Comparison of ENCODE assay signal across 19 cellular contexts in genomic region chr17:49597438-49597837, GRCh38. TPM values are rescaled to one million over a fixed set of nuclear protein-coding genes. Genes with fewer than 3 reads are reported as not detected.
"Had no signal": no experiment of that assay in that cellular context is flagged by ENCODE, and none has a peak within 500 bp of the region (broad histone marks: within the 10 kb centered on the region; RNA-seq: fewer than 3 reads in every experiment).

No MANE protein-coding gene starts in this region.

- H3K4me3 Mint-ChIP-seq: activated CD4-positive, alpha-beta T cell treated with anti-CD3 and anti-CD28 coated beads, Interleukin-2, amount 10 ng/mL, durations not matched to agents 24 days and 14 days; activated CD8-positive, alpha-beta T cell treated with anti-CD3 and anti-CD28 coated beads, Interleukin-2, amount 10 ng/mL, durations not matched to agents 7 days and 5 days; activated naive CD4-positive, alpha-beta T cell treated with anti-CD3 and anti-CD28 coated beads, Interleukin-2, amount 50 U/mL, for 24 hours; central memory CD8-positive, alpha-beta T cell; endodermal cell; nephron; stimulated activated naive CD8-positive, alpha-beta T cell treated with anti-CD3 and anti-CD28 coated beads, Interleukin-15, amount 100 ng/mL, for 72 hours; T-helper 2 cell treated with Interferon-gamma antibody and Interleukin-4, amounts not matched to agents 5 μg/mL and 100 μg/mL, for 36 hours had no signal

- ATAC-seq: activated CD8-positive, alpha-beta T cell treated with anti-CD3 and anti-CD28 coated beads, Interleukin-2, amount 10 ng/mL, durations not matched to agents 7 days and 5 days; stimulated activated naive CD8-positive, alpha-beta T cell treated with anti-CD3 and anti-CD28 coated beads, Interleukin-15, amount 100 ng/mL, for 72 hours had no signal

- H3K27ac ChIP-seq: thyroid gland, vagina had no signal

- H3K27me3 ChIP-seq: thyroid gland, vagina had no signal

- H3K9me3 Mint-ChIP-seq: activated CD4-positive, alpha-beta T cell treated with anti-CD3 and anti-CD28 coated beads, Interleukin-2, amount 10 ng/mL, durations not matched to agents 24 days and 14 days; activated naive CD4-positive, alpha-beta T cell treated with anti-CD3 and anti-CD28 coated beads, Interleukin-2, amount 50 U/mL, for 24 hours; central memory CD8-positive, alpha-beta T cell; endodermal cell; nephron; stimulated activated naive CD8-positive, alpha-beta T cell treated with anti-CD3 and anti-CD28 coated beads, Interleukin-15, amount 100 ng/mL, for 72 hours; T-helper 2 cell treated with Interferon-gamma antibody and Interleukin-4, amounts not matched to agents 5 μg/mL and 100 μg/mL, for 36 hours had no signal

- H3K27ac Mint-ChIP-seq: activated CD4-positive, alpha-beta T cell treated with anti-CD3 and anti-CD28 coated beads, Interleukin-2, amount 10 ng/mL, durations not matched to agents 24 days and 14 days; activated CD8-positive, alpha-beta T cell treated with anti-CD3 and anti-CD28 coated beads, Interleukin-2, amount 10 ng/mL, durations not matched to agents 7 days and 5 days; endodermal cell; nephron; stimulated activated naive CD8-positive, alpha-beta T cell treated with anti-CD3 and anti-CD28 coated beads, Interleukin-15, amount 100 ng/mL, for 72 hours; T-helper 2 cell treated with Interferon-gamma antibody and Interleukin-4, amounts not matched to agents 5 μg/mL and 100 μg/mL, for 36 hours had no signal

- H3K27me3 Mint-ChIP-seq: activated CD4-positive, alpha-beta T cell treated with anti-CD3 and anti-CD28 coated beads, Interleukin-2, amount 10 ng/mL, durations not matched to agents 24 days and 14 days; activated naive CD4-positive, alpha-beta T cell treated with anti-CD3 and anti-CD28 coated beads, Interleukin-2, amount 50 U/mL, for 24 hours; central memory CD8-positive, alpha-beta T cell; stimulated activated naive CD8-positive, alpha-beta T cell treated with anti-CD3 and anti-CD28 coated beads, Interleukin-15, amount 100 ng/mL, for 72 hours had no signal

- H3K4me3 ChIP-seq: thyroid gland, vagina had no signal

- H3K9me3 ChIP-seq: thyroid gland, vagina had no signal

- H3K4me1 Mint-ChIP-seq: activated CD4-positive, alpha-beta T cell treated with anti-CD3 and anti-CD28 coated beads, Interleukin-2, amount 10 ng/mL, durations not matched to agents 24 days and 14 days; activated naive CD4-positive, alpha-beta T cell treated with anti-CD3 and anti-CD28 coated beads, Interleukin-2, amount 50 U/mL, for 24 hours; central memory CD8-positive, alpha-beta T cell; nephron had no signal

- DNase-seq: activated CD4-positive, alpha-beta T cell treated with anti-CD3 and anti-CD28 coated beads, Interleukin-2, amount 10 ng/mL, durations not matched to agents 24 days and 14 days; activated CD4-positive, CD25-positive, alpha-beta regulatory T cell; activated CD8-positive, alpha-beta memory T cell treated with anti-CD3 and anti-CD28 coated beads, Interleukin-2, amount 50 U/mL, for 4 hours; activated CD8-positive, alpha-beta T cell treated with anti-CD3 and anti-CD28 coated beads, Interleukin-2, amount 10 ng/mL, durations not matched to agents 7 days and 5 days; activated effector memory CD4-positive, alpha-beta T cell treated with anti-CD3 and anti-CD28 coated beads, Interleukin-2, amount 50 U/mL, for 16 hours; activated T-cell treated with anti-CD3 and anti-CD28 coated beads, Interleukin-2, amount 50 U/mL, for 48 hours; endodermal cell; nucleus accumbens; posterior cingulate gyrus; small intestine; stimulated activated naive CD8-positive, alpha-beta T cell treated with anti-CD3 and anti-CD28 coated beads, Interleukin-15, amount 100 ng/mL, for 72 hours; SW 1271; thyroid gland had no signal

RNA-seq across cellular contexts. Expression of gene NXPH3, which starts 21.8 kb away (rescaled TPM):
- total RNA-seq: activated CD4-positive, alpha-beta T cell treated with anti-CD3 and anti-CD28 coated beads, Interleukin-2, amount 10 ng/mL, durations not matched to agents 24 days and 14 days; activated CD8-positive, alpha-beta T cell treated with anti-CD3 and anti-CD28 coated beads, Interleukin-2, amount 10 ng/mL, durations not matched to agents 7 days and 5 days; kidney epithelial cell had no signal
